14 cellular contexts compared by ENCODE assay signal in genomic region chr3:38017445-38018295, GRCh38.
"Had no signal": no experiment of that assay in that cellular context is flagged by ENCODE, and none has a peak within 500 bp of the region (broad histone marks: within the 10 kb centered on the region; RNA-seq: fewer than 3 reads in every experiment).

No MANE protein-coding gene starts in this region.

- H3K9me3 ChIP-seq: body of pancreas had no signal

- H3K27me3 Mint-ChIP-seq: activated naive CD4-positive, alpha-beta T cell treated with anti-CD3 and anti-CD28 coated beads, Interleukin-2, amount 10 ng/mL, durations not matched to agents 7 days and 5 days; activated T-helper 17 cell treated with anti-CD3 and anti-CD28 coated beads, Interleukin-2, amount 50 U/mL, for 72 hours; central memory CD8-positive, alpha-beta T cell; stimulated activated memory B cell treated with anti-CD40 and anti-IgM and Interleukin-4, amounts not matched to agents 10 μg/mL and 1 μg/mL and 100 μg/mL, for 72 hours had no signal

- ATAC-seq: activated CD8-positive, alpha-beta T cell treated with anti-CD3 and anti-CD28 coated beads, Interleukin-2, amount 10 ng/mL, durations not matched to agents 7 days and 5 days; activated T-helper 17 cell treated with anti-CD3 and anti-CD28 coated beads, Interleukin-2, amount 50 U/mL, for 72 hours; body of pancreas; left colon; stimulated activated memory B cell treated with anti-CD40 and anti-IgM and Interleukin-4, amounts not matched to agents 10 μg/mL and 1 μg/mL and 100 μg/mL, for 72 hours had no signal

- H3K4me3 ChIP-seq: body of pancreas, SK-N-MC, smooth muscle cell had no signal

- H3K4me1 Mint-ChIP-seq: stimulated activated memory B cell treated with anti-CD40 and anti-IgM and Interleukin-4, amounts not matched to agents 10 μg/mL and 1 μg/mL and 100 μg/mL, for 72 hours had no signal

- H3K27me3 ChIP-seq: body of pancreas had no signal

- DNase-seq: activated CD4-positive, alpha-beta T cell treated with anti-CD3 and anti-CD28 coated beads for 4 hours; activated CD8-positive, alpha-beta T cell treated with anti-CD3 and anti-CD28 coated beads, Interleukin-2, amount 10 ng/mL, durations not matched to agents 7 days and 5 days; amniotic stem cell; effector memory CD4-positive, alpha-beta T cell; nephron progenitor cell; trophoblast cell had no signal

- H3K4me3 Mint-ChIP-seq: activated CD8-positive, alpha-beta T cell treated with anti-CD3 and anti-CD28 coated beads, Interleukin-2, amount 10 ng/mL, durations not matched to agents 7 days and 5 days; activated naive CD4-positive, alpha-beta T cell treated with anti-CD3 and anti-CD28 coated beads, Interleukin-2, amount 10 ng/mL, durations not matched to agents 7 days and 5 days; activated T-helper 17 cell treated with anti-CD3 and anti-CD28 coated beads, Interleukin-2, amount 50 U/mL, for 72 hours; central memory CD8-positive, alpha-beta T cell; nephron progenitor cell; stimulated activated memory B cell treated with anti-CD40 and anti-IgM and Interleukin-4, amounts not matched to agents 10 μg/mL and 1 μg/mL and 100 μg/mL, for 72 hours had no signal

- H3K9me3 Mint-ChIP-seq: activated naive CD4-positive, alpha-beta T cell treated with anti-CD3 and anti-CD28 coated beads, Interleukin-2, amount 10 ng/mL, durations not matched to agents 7 days and 5 days had no signal

- H3K27ac Mint-ChIP-seq: activated CD8-positive, alpha-beta T cell treated with anti-CD3 and anti-CD28 coated beads, Interleukin-2, amount 10 ng/mL, durations not matched to agents 7 days and 5 days; activated naive CD4-positive, alpha-beta T cell treated with anti-CD3 and anti-CD28 coated beads, Interleukin-2, amount 10 ng/mL, durations not matched to agents 7 days and 5 days; stimulated activated memory B cell treated with anti-CD40 and anti-IgM and Interleukin-4, amounts not matched to agents 10 μg/mL and 1 μg/mL and 100 μg/mL, for 72 hours had no signal

- H3K4me2 ChIP-seq: smooth muscle cell had no signal

- H3K27ac ChIP-seq: body of pancreas, SK-N-MC had no signal
